In genomic region chr17:55225237-55225636, GRCh38 we compare ENCODE assay signal across 1 cellular context.
TF ChIP-seq lines count a peak whose summit lies in the region.

No MANE protein-coding gene starts in this region.

TF ChIP-seq in HepG2, 621 proteins besides CTCF, POLR2A, EP300 and RAD21 (continued from another document):
- TF ChIP-seq, protein P1, sequence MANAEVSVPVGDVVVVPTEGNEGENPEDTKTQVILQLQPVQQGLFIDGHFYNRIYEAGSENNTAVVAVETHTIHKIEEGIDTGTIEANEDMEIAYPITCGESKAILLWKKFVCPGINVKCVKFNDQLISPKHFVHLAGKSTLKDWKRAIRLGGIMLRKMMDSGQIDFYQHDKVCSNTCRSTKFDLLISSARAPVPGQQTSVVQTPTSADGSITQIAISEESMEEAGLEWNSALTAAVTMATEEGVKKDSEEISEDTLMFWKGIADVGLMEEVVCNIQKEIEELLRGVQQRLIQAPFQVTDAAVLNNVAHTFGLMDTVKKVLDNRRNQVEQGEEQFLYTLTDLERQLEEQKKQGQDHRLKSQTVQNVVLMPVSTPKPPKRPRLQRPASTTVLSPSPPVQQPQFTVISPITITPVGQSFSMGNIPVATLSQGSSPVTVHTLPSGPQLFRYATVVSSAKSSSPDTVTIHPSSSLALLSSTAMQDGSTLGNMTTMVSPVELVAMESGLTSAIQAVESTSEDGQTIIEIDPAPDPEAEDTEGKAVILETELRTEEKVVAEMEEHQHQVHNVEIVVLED (CRISPR knock-in tag; IDR thresholded peaks at IDR 0.05; ENCODE audit: borderline replicate concordance) = no peak
- no peak for TF ChIP-seq JUNB (CRISPR knock-in tag; IDR thresholded peaks at IDR 0.05; ENCODE audit: borderline replicate concordance)
- TF ChIP-seq RCOR2 (CRISPR knock-in tag; IDR thresholded peaks at IDR 0.05) = no peak
- TF ChIP-seq ZFP90 (CRISPR knock-in tag; IDR thresholded peaks at IDR 0.05; ENCODE audit: borderline replicate concordance) = no peak
- no peak for TF ChIP-seq SRF (IDR thresholded peaks at IDR 0.05; ENCODE audit: low read depth, low read length)
- TF ChIP-seq ZNF468 (CRISPR knock-in tag; IDR thresholded peaks at IDR 0.05) = no peak
- TF ChIP-seq CBFB (CRISPR knock-in tag; IDR thresholded peaks at IDR 0.05) = no peak
- no peak for TF ChIP-seq TCF7L2 (IDR thresholded peaks at IDR 0.05; ENCODE audit: low read depth, low read length)
- no peak for TF ChIP-seq ETV5 (CRISPR knock-in tag; IDR thresholded peaks at IDR 0.05; ENCODE audit: borderline replicate concordance)
- no peak for TF ChIP-seq MAF1 (CRISPR knock-in tag; IDR thresholded peaks at IDR 0.05; ENCODE audit: borderline replicate concordance)
- TF ChIP-seq ELF4 (CRISPR knock-in tag; IDR thresholded peaks at IDR 0.05; ENCODE audit: borderline replicate concordance) = no peak
